Comparison of ENCODE assay signal across 20 cellular contexts in the genomic region with DNA sequence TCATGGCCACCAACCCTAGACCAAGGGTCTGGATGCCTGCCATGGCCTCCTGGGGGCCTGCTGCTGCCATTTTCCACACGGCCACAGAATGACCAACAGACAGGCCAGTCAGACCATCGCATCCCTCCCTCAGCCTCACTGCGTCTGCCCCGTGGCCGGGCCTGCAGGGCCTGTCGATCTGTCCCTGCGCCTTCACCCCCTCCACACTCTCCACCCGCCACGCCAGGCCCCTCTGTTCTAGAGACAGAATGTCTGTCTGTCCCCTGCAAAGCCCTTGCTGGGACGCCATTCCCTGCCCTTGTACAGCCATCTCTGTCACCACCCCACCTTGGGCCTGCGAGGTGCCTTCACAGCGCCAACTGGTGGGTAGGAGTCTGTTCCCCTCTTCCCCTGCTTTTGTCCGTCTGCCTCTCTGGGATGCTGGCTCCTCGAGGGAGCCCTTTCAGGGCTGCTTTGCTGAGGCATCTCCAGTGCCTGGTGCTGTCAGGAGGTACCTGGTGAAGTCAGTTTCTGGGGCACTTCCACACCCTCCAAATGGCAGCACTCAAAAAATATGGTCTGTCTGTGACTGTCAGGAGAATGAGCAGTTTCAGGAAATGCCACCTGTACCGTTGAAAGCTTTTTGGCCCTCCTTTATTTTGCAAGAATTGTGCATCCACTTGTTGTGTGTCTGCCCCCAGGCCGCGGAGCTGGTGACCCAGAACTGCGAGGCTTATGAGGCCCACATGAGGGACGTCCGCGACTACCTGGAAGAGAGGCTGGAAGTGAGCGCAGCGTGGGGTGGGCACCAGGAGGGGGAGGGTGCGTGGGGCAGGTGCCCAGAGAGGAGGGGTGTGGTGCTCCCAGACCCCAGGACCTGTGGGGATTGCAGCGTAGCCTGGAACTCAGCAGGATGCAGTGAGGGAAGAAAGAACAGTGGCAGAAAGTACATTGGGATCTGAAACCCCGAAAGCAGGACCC. TPM values are rescaled to one million over a fixed set of nuclear protein-coding genes. Genes with fewer than 3 reads are reported as not detected.
A peak's percentile ranks its signal among the peaks of the same experiment; 100 is the strongest.
DNase-seq lines count a peak whose midpoint lies in the region; ATAC-seq lines count a peak whose summit lies in the region.
"Had no signal": no experiment of that assay in that cellular context is flagged by ENCODE, and none has a peak within 500 bp of the region (broad histone marks: within the 10 kb centered on the region; RNA-seq: fewer than 3 reads in every experiment).

No MANE protein-coding gene starts in this region.

- H3K36me3 ChIP-seq in aorta (ENCODE audit: control insufficient read depth in 1 of 2, insufficient read depth in 2 of 2, low read length in 1 of 2), result no peaks in the 10 kb centered on the region

- no peaks in the 10 kb centered on the region for H3K9me3 Mint-ChIP-seq in T-helper 1 cell treated with Interleukin-12 subunit alpha and Interleukin-12 subunit beta and Interleukin-4 antibody, amounts not matched to agents 30 μg/mL and 1 μg/mL, for 36 hours
- H3K9me3 Mint-ChIP-seq in activated T-helper 1 cell treated with anti-CD3 and anti-CD28 coated beads, Interleukin-12 subunit alpha, Interleukin-12 subunit beta, Interleukin-2, Interleukin-4 antibody, amounts not matched to agents 30 ng/mL and 10 ng/mL and 1 ng/mL, durations not matched to agents 14 hours and 24 hours and 36 hours, result no peaks in the 10 kb centered on the region
- H3K9me3 Mint-ChIP-seq: natural killer cell had no signal

- peaks cover 2% of the 10 kb centered on the region for H3K4me1 Mint-ChIP-seq in T-helper 1 cell treated with Interleukin-12 subunit alpha and Interleukin-12 subunit beta and Interleukin-4 antibody, amounts not matched to agents 30 μg/mL and 1 μg/mL, for 36 hours (ENCODE audit: low read depth)
- no peaks in the 10 kb centered on the region for H3K4me1 Mint-ChIP-seq in activated T-helper 1 cell treated with anti-CD3 and anti-CD28 coated beads, Interleukin-12 subunit alpha, Interleukin-12 subunit beta, Interleukin-2, Interleukin-4 antibody, amounts not matched to agents 30 ng/mL and 10 ng/mL and 1 ng/mL, durations not matched to agents 14 hours and 24 hours and 36 hours (ENCODE audit: low read depth)
- H3K4me1 Mint-ChIP-seq: natural killer cell had no signal

- intact Hi-C loops in activated T-helper 1 cell treated with anti-CD3 and anti-CD28 coated beads, Interleukin-12 subunit alpha, Interleukin-12 subunit beta, Interleukin-2, Interleukin-4 antibody, amounts not matched to agents 30 ng/mL and 10 ng/mL and 1 ng/mL, durations not matched to agents 14 hours and 24 hours and 36 hours (cut with micrococcal nuclease), result no loop called here
- intact Hi-C loops in aorta (cut with DNase I), result no loop called here

- no peak overlapping the region for H3K4me3 Mint-ChIP-seq in T-helper 1 cell treated with Interleukin-12 subunit alpha and Interleukin-12 subunit beta and Interleukin-4 antibody, amounts not matched to agents 30 μg/mL and 1 μg/mL, for 36 hours
- no peak overlapping the region for H3K4me3 Mint-ChIP-seq in activated T-helper 1 cell treated with anti-CD3 and anti-CD28 coated beads, Interleukin-12 subunit alpha, Interleukin-12 subunit beta, Interleukin-2, Interleukin-4 antibody, amounts not matched to agents 30 ng/mL and 10 ng/mL and 1 ng/mL, durations not matched to agents 14 hours and 24 hours and 36 hours
- H3K4me3 Mint-ChIP-seq: natural killer cell had no signal

- no peaks in the 10 kb centered on the region for H3K27me3 ChIP-seq in aorta (ENCODE audit: control insufficient read depth in 1 of 2, insufficient read depth in 2 of 2, low read length in 1 of 2)
- H3K27me3 ChIP-seq: BLaER1 treated with 17β-estradiol and CSF1 and Interleukin-3, amounts not matched to agents 10 nM and 100 nM had no signal

- H3K27ac Mint-ChIP-seq in T-helper 1 cell treated with Interleukin-12 subunit alpha and Interleukin-12 subunit beta and Interleukin-4 antibody, amounts not matched to agents 30 μg/mL and 1 μg/mL, for 36 hours, result peak overlapping the region; percentile 26
- peak overlapping the region; percentile 7 for H3K27ac Mint-ChIP-seq in activated T-helper 1 cell treated with anti-CD3 and anti-CD28 coated beads, Interleukin-12 subunit alpha, Interleukin-12 subunit beta, Interleukin-2, Interleukin-4 antibody, amounts not matched to agents 30 ng/mL and 10 ng/mL and 1 ng/mL, durations not matched to agents 14 hours and 24 hours and 36 hours
- H3K27ac Mint-ChIP-seq: natural killer cell had no signal

- H3K27ac ChIP-seq in aorta (ENCODE audit: low read depth in 1 of 2, low read length in 2 of 2), result no peak overlapping the region
- H3K27ac ChIP-seq: BLaER1 treated with 17β-estradiol and CSF1 and Interleukin-3, amounts not matched to agents 10 nM and 100 nM; PC-9; psoas muscle had no signal

- ATAC-seq in GM18520 (IDR thresholded peaks at IDR 0.05; ENCODE audit: unreplicated experiment) (no peak), aorta (ENCODE audit: low FRiP score) (no peak), GM19324 (IDR thresholded peaks at IDR 0.05; ENCODE audit: low FRiP score, unreplicated experiment) (no peak)
- ATAC-seq: natural killer cell, psoas muscle had no signal

- H3K9me3 ChIP-seq in aorta (ENCODE audit: control insufficient read depth, low read length), result no peaks in the 10 kb centered on the region
- H3K9me3 ChIP-seq: BLaER1 treated with 17β-estradiol and CSF1 and Interleukin-3, amounts not matched to agents 10 nM and 100 nM; psoas muscle had no signal

- H3K4me1 ChIP-seq in aorta (ENCODE audit: control insufficient read depth in 1 of 2, insufficient read depth in 2 of 2, low read length in 2 of 2), result no peaks in the 10 kb centered on the region
- H3K4me1 ChIP-seq: psoas muscle had no signal

- no peaks in the 10 kb centered on the region for H3K27me3 Mint-ChIP-seq in T-helper 1 cell treated with Interleukin-12 subunit alpha and Interleukin-12 subunit beta and Interleukin-4 antibody, amounts not matched to agents 30 μg/mL and 1 μg/mL, for 36 hours (ENCODE audit: low read depth)
- no peaks in the 10 kb centered on the region for H3K27me3 Mint-ChIP-seq in activated T-helper 1 cell treated with anti-CD3 and anti-CD28 coated beads, Interleukin-12 subunit alpha, Interleukin-12 subunit beta, Interleukin-2, Interleukin-4 antibody, amounts not matched to agents 30 ng/mL and 10 ng/mL and 1 ng/mL, durations not matched to agents 14 hours and 24 hours and 36 hours (ENCODE audit: insufficient read depth)

- DNase-seq in T-helper 1 cell (no peak), D341Med (ENCODE audit: low spot score) (peak; percentile 21), mesenteric fat pad (ENCODE audit: low spot score) (peak; percentile 71), aorta (no peak)
- DNase-seq in activated T-helper 1 cell treated with anti-CD3 and anti-CD28 coated beads, Interleukin-12 subunit alpha, Interleukin-12 subunit beta, Interleukin-2, Interleukin-4 antibody, amounts not matched to agents 30 ng/mL and 10 ng/mL and 1 ng/mL, durations not matched to agents 14 hours and 24 hours and 36 hours (ENCODE audit: low spot score), result no peak
- DNase-seq: activated CD4-positive, alpha-beta T cell treated with anti-CD3 and anti-CD28 coated beads for 4 hours; DMS153; GF-D8; kidney glomerular epithelial cell; mesendoderm; natural killer cell; NCI-H1417 treated with DMSO at 0.1 percent for 48 hours; NCI-H774; PC-9 had no signal

- 90 to 91% methylated on average over 26 of the region's 26 CpGs for WGBS in aorta, 2 donors

- no peak overlapping the region for H3K4me3 ChIP-seq in aorta (ENCODE audit: low read length in 2 of 2)
- H3K4me3 ChIP-seq: BLaER1 treated with 17β-estradiol and CSF1 and Interleukin-3, amounts not matched to agents 10 nM and 100 nM; PC-9; psoas muscle; smooth muscle cell had no signal

- peaks cover 15% of the 10 kb centered on the region for H3K36me3 Mint-ChIP-seq in T-helper 1 cell treated with Interleukin-12 subunit alpha and Interleukin-12 subunit beta and Interleukin-4 antibody, amounts not matched to agents 30 μg/mL and 1 μg/mL, for 36 hours (ENCODE audit: low read depth)
- H3K36me3 Mint-ChIP-seq in activated T-helper 1 cell treated with anti-CD3 and anti-CD28 coated beads, Interleukin-12 subunit alpha, Interleukin-12 subunit beta, Interleukin-2, Interleukin-4 antibody, amounts not matched to agents 30 ng/mL and 10 ng/mL and 1 ng/mL, durations not matched to agents 14 hours and 24 hours and 36 hours (ENCODE audit: low read depth), result peaks cover 25% of the 10 kb centered on the region
- H3K36me3 Mint-ChIP-seq: natural killer cell had no signal

RNA-seq across cellular contexts. Expression of gene ESPNL, which starts 6.7 kb away (rescaled TPM):
- total RNA-seq in activated T-helper 1 cell treated with anti-CD3 and anti-CD28 coated beads, Interleukin-12 subunit alpha, Interleukin-12 subunit beta, Interleukin-2, Interleukin-4 antibody, amounts not matched to agents 30 ng/mL and 10 ng/mL and 1 ng/mL, durations not matched to agents 14 hours and 24 hours and 36 hours, result 0.05 and 0.20 TPM in 2 replicates
- total RNA-seq in mesenteric fat pad, result 0.48 TPM
- not detected for total RNA-seq in aorta
- polyA plus RNA-seq in aorta, result under 1 TPM in 1 of 2 donors, not detected in 1; 0.20 TPM
- total RNA-seq: natural killer cell had no signal
- polyA plus RNA-seq: smooth muscle cell had no signal

RNA-seq across cellular contexts. Expression of gene SCLY, which starts 32.7 kb away (rescaled TPM):
- total RNA-seq in activated T-helper 1 cell treated with anti-CD3 and anti-CD28 coated beads, Interleukin-12 subunit alpha, Interleukin-12 subunit beta, Interleukin-2, Interleukin-4 antibody, amounts not matched to agents 30 ng/mL and 10 ng/mL and 1 ng/mL, durations not matched to agents 14 hours and 24 hours and 36 hours, result 109 and 119 TPM in 2 replicates
- total RNA-seq in mesenteric fat pad (13.6 TPM), aorta (10 to 100 TPM; 14.1 to 15.4 TPM)
- 10 to 100 TPM in 1 of 2 donors, 1 to 10 TPM in 1; 6.3 to 11.1 TPM for polyA plus RNA-seq in aorta

RNA-seq across cellular contexts. Expression of gene KLHL30, which starts 45.0 kb away (rescaled TPM):
- total RNA-seq in activated T-helper 1 cell treated with anti-CD3 and anti-CD28 coated beads, Interleukin-12 subunit alpha, Interleukin-12 subunit beta, Interleukin-2, Interleukin-4 antibody, amounts not matched to agents 30 ng/mL and 10 ng/mL and 1 ng/mL, durations not matched to agents 14 hours and 24 hours and 36 hours, result not detected in 2 replicates
- total RNA-seq in mesenteric fat pad, result 4.4 TPM
- 1 to 10 TPM; 8.8 to 9.0 TPM for total RNA-seq in aorta
- polyA plus RNA-seq in aorta, result 1 to 10 TPM; 3.5 to 4.6 TPM
- total RNA-seq: natural killer cell had no signal
- polyA plus RNA-seq: smooth muscle cell had no signal

Comparison
In these comparisons a context has a peak if more than half of its experiments do, and no peak if none do; other contexts are left out.
1. DNase-seq: peak in D341Med (single experiment) and mesenteric fat pad (single experiment); none in T-helper 1 cell (0 of 5), activated T-helper 1 cell treated with anti-CD3 and anti-CD28 coated beads, Interleukin-12 subunit alpha, Interleukin-12 subunit beta, Interleukin-2, Interleukin-4 antibody, amounts not matched to agents 30 ng/mL and 10 ng/mL and 1 ng/mL, durations not matched to agents 14 hours and 24 hours and 36 hours (single experiment) and aorta (0 of 2).